8 cellular contexts compared by ENCODE assay signal in genomic region chr5:170393235-170393634, GRCh38. TPM values are rescaled to one million over a fixed set of nuclear protein-coding genes. Genes with fewer than 3 reads are reported as not detected.
A peak's percentile ranks its signal among the peaks of the same experiment; 100 is the strongest.
DNase-seq lines count a peak whose midpoint lies in the region; ATAC-seq, FAIRE-seq and TF ChIP-seq lines count a peak whose summit lies in the region.

No MANE protein-coding gene starts in this region.

- H3K9ac ChIP-seq in muscle layer of colon (ENCODE audit: low read length): no peak overlapping the region

- H3K4me1 ChIP-seq in muscle layer of colon (ENCODE audit: insufficient read depth, low read length): peaks cover 51% of the 10 kb centered on the region

- H3K9me3 ChIP-seq in muscle layer of colon (ENCODE audit: low read length): no peaks in the 10 kb centered on the region

- H3K27me3 ChIP-seq in muscle layer of colon (ENCODE audit: control insufficient read depth in 1 of 2, insufficient read depth in 2 of 2, low read length in 2 of 2): no peaks in the 10 kb centered on the region

- H3K36me3 ChIP-seq in muscle layer of colon (ENCODE audit: insufficient read depth, low read length): no peaks in the 10 kb centered on the region

- peak overlapping the region in 1 of 2 donors; percentile 10 for H3K4me3 ChIP-seq in muscle layer of colon (ENCODE audit: low read depth in 1 of 2, low read length in 2 of 2)

- FAIRE-seq in D721Med (lab: Jason Lieb, UNC): no peak

- peak overlapping the region; percentile 30 for H3K27ac ChIP-seq in muscle layer of colon (ENCODE audit: low read depth, low read length)

- peak; percentile 54 for ATAC-seq in HG02610 (IDR thresholded peaks at IDR 0.05; ENCODE audit: unreplicated experiment)

- no peak for TF ChIP-seq CTCF in D721Med (IDR thresholded peaks at IDR 0.05; ENCODE audit: insufficient read depth, missing control alignments)

- DNase-seq in A172 (ENCODE audit: low spot score): peak; percentile 8
- DNase-seq in activated CD4-positive, alpha-beta T cell treated with anti-CD3 and anti-CD28 coated beads, Interleukin-2, amount 50 U/mL, for 4 hours: peak; percentile 20 to 39
- no peak for DNase-seq in amygdala (lab: John Stamatoyannopoulos, UW)
- DNase-seq in NCI-H2196 treated with DMSO at 0.1 percent for 48 hours (lab: John Stamatoyannopoulos, UW; ENCODE audit: unreplicated experiment): no peak
- no peak for DNase-seq in D721Med (ENCODE audit: insufficient read length, low spot score)
- DNase-seq in DMS 273 treated with DMSO at 0.1 percent for 48 hours (lab: John Stamatoyannopoulos, UW): no peak

RNA-seq across cellular contexts. Expression of gene KCNMB1, which starts 4.1 kb away (rescaled TPM):
- total RNA-seq in A172 (2014; rRNA removed; shearing (Covaris generic)): not detected in 2 replicates

Comparison
In these comparisons a context has a peak if more than half of its experiments do, and no peak if none do; other contexts are left out.
1. DNase-seq: peak in A172 (single experiment) and activated CD4-positive, alpha-beta T cell treated with anti-CD3 and anti-CD28 coated beads, Interleukin-2, amount 50 U/mL, for 4 hours (2 of 2); none in amygdala (0 of 56), NCI-H2196 treated with DMSO at 0.1 percent for 48 hours (single experiment), D721Med (single experiment) and DMS 273 treated with DMSO at 0.1 percent for 48 hours (single experiment).